Comparison of ENCODE assay signal across 14 cellular contexts in the genomic region with DNA sequence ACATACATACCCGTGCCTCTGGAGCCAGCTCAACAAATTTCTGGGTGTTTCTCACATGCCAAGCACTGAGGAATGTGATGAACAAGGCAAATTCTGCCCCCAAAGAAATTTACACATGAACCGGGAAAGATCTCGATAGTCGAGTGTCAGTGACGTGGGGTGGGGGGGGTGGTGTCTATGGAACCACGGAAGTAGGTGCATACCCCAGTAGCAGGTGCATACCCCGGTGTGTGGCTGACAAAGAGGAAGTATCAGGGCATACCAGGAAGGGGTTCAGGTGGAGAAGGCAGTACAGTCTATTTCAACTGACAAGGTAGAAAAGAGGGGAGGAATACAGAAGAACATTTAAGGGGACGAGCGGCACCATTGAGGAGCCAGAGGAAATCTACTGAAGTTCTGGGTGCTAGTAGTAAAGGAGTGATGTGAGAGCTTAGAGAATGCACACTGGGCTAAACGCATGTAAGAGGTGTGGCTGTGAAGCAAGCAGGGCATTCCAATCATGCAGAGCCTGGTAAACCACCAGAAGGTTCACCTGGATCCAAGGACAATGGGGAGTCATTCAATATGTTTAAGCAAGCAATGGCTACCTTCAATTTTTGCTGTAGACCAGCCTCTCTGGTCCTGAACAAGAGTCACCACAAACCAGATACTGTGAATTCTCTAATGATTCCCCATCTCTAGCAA. TPM values are rescaled to one million over a fixed set of nuclear protein-coding genes. Genes with fewer than 3 reads are reported as not detected.
A peak's percentile ranks its signal among the peaks of the same experiment; 100 is the strongest.
DNase-seq lines count a peak whose midpoint lies in the region; ATAC-seq and TF ChIP-seq lines count a peak whose summit lies in the region.
"Had no signal": no experiment of that assay in that cellular context is flagged by ENCODE, and none has a peak within 500 bp of the region (broad histone marks: within the 10 kb centered on the region; RNA-seq: fewer than 3 reads in every experiment).

No MANE protein-coding gene starts in this region.

- CTCF ChIA-PET in MCF 10A (lab: Yijun Ruan, JAX) = interaction anchor here (0.6 to 4.4 kb wide), 5 partner anchors 35 to 275 kb away, joined by 4 to 25 read pairs (median 5); no protein-coding TSS in a partner anchor
- CTCF ChIA-PET in naive thymus-derived CD4-positive, alpha-beta T cell (lab: Charles Lee) = no interaction called here

- H3K4me1 Mint-ChIP-seq in MCF 10A (ENCODE audit: insufficient read depth, unreplicated experiment) = peaks cover 66% of the 10 kb centered on the region
- H3K4me1 Mint-ChIP-seq in naive thymus-derived CD4-positive, alpha-beta T cell = peaks cover 54 to 94% (median 85%) of the 10 kb centered on the region in 7 donors

- no TSS peak for BruUV-seq in MCF 10A (replicated peaks; lab: Mats Ljungman, UMichigan)

- H3K36me3 Mint-ChIP-seq in MCF 10A (ENCODE audit: insufficient read depth, unreplicated experiment) = peaks cover 13% of the 10 kb centered on the region
- peaks cover 0 to 23% (median 5%) of the 10 kb centered on the region in 5 donors for H3K36me3 Mint-ChIP-seq in naive thymus-derived CD4-positive, alpha-beta T cell

- no peak for ATAC-seq in body of pancreas
- peak; percentile 24 for ATAC-seq in naive thymus-derived CD4-positive, alpha-beta T cell
- ATAC-seq in upper lobe of right lung = peak; percentile 21

- no peaks in the 10 kb centered on the region for H3K9me3 Mint-ChIP-seq in MCF 10A (ENCODE audit: unreplicated experiment)
- no peaks in the 10 kb centered on the region for H3K9me3 Mint-ChIP-seq in naive thymus-derived CD4-positive, alpha-beta T cell

- H3K27me3 Mint-ChIP-seq in MCF 10A (ENCODE audit: insufficient read depth, unreplicated experiment) = no peaks in the 10 kb centered on the region
- no peaks in the 10 kb centered on the region for H3K27me3 Mint-ChIP-seq in naive thymus-derived CD4-positive, alpha-beta T cell

- TF ChIP-seq CTCF in MCF 10A (IDR thresholded peaks at IDR 0.05; ENCODE audit: unreplicated experiment) = no peak
- TF ChIP-seq CTCF in breast epithelium (IDR thresholded peaks at IDR 0.05) = no peak
- TF ChIP-seq CTCF in body of pancreas (IDR thresholded peaks at IDR 0.05) = no peak
- TF ChIP-seq CTCF in upper lobe of right lung (IDR thresholded peaks at IDR 0.05) = no peak

- H3K4me1 ChIP-seq in breast epithelium = peaks cover 0 to 19% of the 10 kb centered on the region in 2 donors
- H3K4me1 ChIP-seq in body of pancreas = peaks cover 90% of the 10 kb centered on the region
- H3K4me1 ChIP-seq in naive thymus-derived CD4-positive, alpha-beta T cell (ENCODE audit: control insufficient read depth in 2 of 2, insufficient read depth in 2 of 2, low read length in 2 of 2) = peaks cover 13 to 16% of the 10 kb centered on the region in 2 donors
- H3K4me1 ChIP-seq in upper lobe of right lung = peaks cover 60% of the 10 kb centered on the region

- H3K4me3 ChIP-seq in breast epithelium (no peak overlapping the region), body of pancreas (no peak overlapping the region), upper lobe of right lung (no peak overlapping the region)
- H3K4me3 ChIP-seq in naive thymus-derived CD4-positive, alpha-beta T cell (ENCODE audit: low read length) = no peak overlapping the region
- H3K4me3 ChIP-seq: prostate gland, thyroid gland had no signal

- no peaks in the 10 kb centered on the region for H3K9me3 ChIP-seq in breast epithelium
- H3K9me3 ChIP-seq in body of pancreas = no peaks in the 10 kb centered on the region
- H3K9me3 ChIP-seq in naive thymus-derived CD4-positive, alpha-beta T cell (ENCODE audit: control insufficient read depth in 2 of 3, low read length in 3 of 3) = no peaks in the 10 kb centered on the region
- H3K9me3 ChIP-seq in upper lobe of right lung = no peaks in the 10 kb centered on the region
- H3K9me3 ChIP-seq: prostate gland, thyroid gland had no signal

- H3K4me3 Mint-ChIP-seq in MCF 10A (ENCODE audit: unreplicated experiment) = peak overlapping the region; percentile 59
- H3K4me3 Mint-ChIP-seq in naive thymus-derived CD4-positive, alpha-beta T cell = peak overlapping the region in 3 of 10 donors; percentile 9 to 57 (median 12)

- DNase-seq in MCF 10A (ENCODE audit: unreplicated experiment) (no peak), breast epithelium (ENCODE audit: low spot score in 2 of 2) (no peak), body of pancreas (peak in 1 of 4 donors; percentile 28), upper lobe of right lung (no peak), NCI-H2081 (lab: John Stamatoyannopoulos, UW) (no peak), NCI-H524 (lab: John Stamatoyannopoulos, UW) (no peak)
- DNase-seq in naive thymus-derived CD4-positive, alpha-beta T cell = no peak
- no peak for DNase-seq in stimulated activated CD4-positive, alpha-beta T cell treated with anti-CD3 and anti-CD28 coated beads, Interleukin-2, amount 100 ng/mL, for 48 hours
- DNase-seq: NCI-H1930; NCI-H526 treated with DMSO at 0.1 percent for 48 hours; stimulated activated CD4-positive, alpha-beta T cell treated with anti-CD3 and anti-CD28 coated beads, Interleukin-15, amount 100 ng/mL, for 24 hours; thyroid gland had no signal

- H3K36me3 ChIP-seq in breast epithelium (no peaks in the 10 kb centered on the region), body of pancreas (replicated peaks in 1 of 2; ENCODE audit: insufficient read depth in 1 of 2, low read depth in 2 of 2) (no peaks in the 10 kb centered on the region), upper lobe of right lung (no peaks in the 10 kb centered on the region)
- no peaks in the 10 kb centered on the region for H3K36me3 ChIP-seq in naive thymus-derived CD4-positive, alpha-beta T cell (ENCODE audit: control insufficient read depth in 2 of 3, insufficient read depth in 3 of 3, low read length in 3 of 3)
- H3K36me3 ChIP-seq: prostate gland, thyroid gland had no signal

- intact Hi-C loops in MCF 10A (cut with micrococcal nuclease) (no loop called here), breast epithelium (cut with DNase I; ENCODE audit: low total_unique reads) (no loop called here), body of pancreas (cut with DNase I) (no loop called here), upper lobe of right lung (cut with DNase I) (no loop called here)
- intact Hi-C loops in naive thymus-derived CD4-positive, alpha-beta T cell (cut with micrococcal nuclease) = loop anchor here in 1 of 2 donors (10.0 kb wide), 1 partner anchor 1635 kb away; the partner anchor contains the start of genes CISD1 and IPMK

- WGBS in body of pancreas, 2 donors = 60 to 67% methylated on average over 10 of the region's 10 CpGs

- H3K27ac Mint-ChIP-seq in MCF 10A (ENCODE audit: low read depth, unreplicated experiment) = peak overlapping the region; percentile 92
- peak overlapping the region in 6 of 9 donors; percentile 11 to 74 (median 39) for H3K27ac Mint-ChIP-seq in naive thymus-derived CD4-positive, alpha-beta T cell

- H3K27me3 ChIP-seq in breast epithelium (no peaks in the 10 kb centered on the region), body of pancreas (no peaks in the 10 kb centered on the region), upper lobe of right lung (no peaks in the 10 kb centered on the region)
- no peaks in the 10 kb centered on the region for H3K27me3 ChIP-seq in naive thymus-derived CD4-positive, alpha-beta T cell (ENCODE audit: control insufficient read depth in 2 of 2, insufficient read depth in 2 of 2, low read length in 2 of 2)
- H3K27me3 ChIP-seq: thyroid gland had no signal

- POLR2A ChIA-PET in MCF 10A (lab: Yijun Ruan, JAX) = interaction anchor here (0.6 to 9.8 kb wide), 5 partner anchors 15 to 1202 kb away, joined by 3 to 130 read pairs (median 3); partner anchors contain the start of gene CDK1
- POLR2A ChIA-PET in naive thymus-derived CD4-positive, alpha-beta T cell (lab: Charles Lee) = no interaction called here

- TF ChIP-seq POLR2A in breast epithelium (IDR thresholded peaks at IDR 0.05) = no peak
- no peak for TF ChIP-seq POLR2A in body of pancreas (IDR thresholded peaks at IDR 0.05)

- H3K27ac ChIP-seq in breast epithelium = peak overlapping the region in 1 of 2 donors; percentile 55
- peak overlapping the region; percentile 23 to 68 (median 59) for H3K27ac ChIP-seq in body of pancreas
- H3K27ac ChIP-seq in naive thymus-derived CD4-positive, alpha-beta T cell (ENCODE audit: low read depth, low read length) = no peak overlapping the region
- no peak overlapping the region for H3K27ac ChIP-seq in upper lobe of right lung
- H3K27ac ChIP-seq: prostate gland, VCaP had no signal

RNA-seq across cellular contexts. Expression of gene CCDC6, which starts 6.2 kb away (rescaled TPM):
- total RNA-seq in MCF 10A (2022) = 56.6 and 66.4 TPM in 2 replicates
- total RNA-seq in breast epithelium = 10 to 100 TPM; 31.4 to 85.6 (median 44.9) TPM
- total RNA-seq in body of pancreas = 10 to 100 TPM; 26.7 to 35.8 TPM
- 10 to 100 TPM; 19.7 to 34.3 (median 21.4) TPM for total RNA-seq in naive thymus-derived CD4-positive, alpha-beta T cell
- polyA plus RNA-seq in naive thymus-derived CD4-positive, alpha-beta T cell = 1 to 10 TPM; 4.2 TPM
- 55.7 TPM for total RNA-seq in upper lobe of right lung

Comparison
In these comparisons a context has a peak if more than half of its experiments do, and no peak if none do; other contexts are left out.
1. H3K27ac ChIP-seq: peak in body of pancreas (4 of 4); none in naive thymus-derived CD4-positive, alpha-beta T cell (single experiment) and upper lobe of right lung (single experiment).